ENCODE assay signal across 32 cellular contexts in genomic region chr15:72698938-72699337, GRCh38. TPM values are rescaled to one million over a fixed set of nuclear protein-coding genes. Genes with fewer than 3 reads are reported as not detected.
"Had no signal": no experiment of that assay in that cellular context is flagged by ENCODE, and none has a peak within 500 bp of the region (broad histone marks: within the 10 kb centered on the region; RNA-seq: fewer than 3 reads in every experiment).

No MANE protein-coding gene starts in this region.

- H3K36me3 ChIP-seq: colonic mucosa, esophagus squamous epithelium, gastrocnemius medialis, left lung, lower lobe of right lung had no signal

- FAIRE-seq: endometrium, keratinocyte had no signal

- ATAC-seq: effector memory CD8-positive, alpha-beta T cell; esophagus mucosa; gastrocnemius medialis; heart right ventricle; left cardiac atrium; left lung; left ventricle myocardium superior; lower lobe of right lung; mucosa of descending colon had no signal

- H3K4me1 ChIP-seq: colonic mucosa, gastrocnemius medialis, heart right ventricle, left lung, lower lobe of right lung had no signal

- H3K4me3 ChIP-seq: colonic mucosa, esophagus squamous epithelium, gastrocnemius medialis, heart right ventricle, left lung, lower lobe of right lung, mucosa of descending colon had no signal

- H3K27ac ChIP-seq: colonic mucosa, epithelial cell of prostate, esophagus squamous epithelium, gastrocnemius medialis, heart right ventricle, left lung, lower lobe of right lung had no signal

- H3K27me3 ChIP-seq: colonic mucosa, esophagus squamous epithelium, gastrocnemius medialis, heart right ventricle, left lung had no signal

- DNase-seq: colonic mucosa; cortex of kidney; effector CD8-positive, alpha-beta T cell; effector memory CD8-positive, alpha-beta T cell; endodermal cell; erythroblast; esophagus squamous epithelium; foreskin fibroblast; foreskin melanocyte; gastrocnemius medialis; glutamatergic neuron; head of caudate nucleus; heart right ventricle; hippocampal formation; left cardiac atrium; left lung; left ventricle myocardium superior; lower lobe of right lung; mesenchymal stem cell; mucosa of descending colon had no signal

- H3K9me3 ChIP-seq: colonic mucosa, esophagus squamous epithelium, gastrocnemius medialis, heart right ventricle, left lung, lower lobe of right lung, mucosa of descending colon had no signal

RNA-seq across cellular contexts. Expression of gene HIGD2B, which starts 13.0 kb away (rescaled TPM):
- total RNA-seq: colonic mucosa, dermis microvascular lymphatic vessel endothelial cell, endodermal cell, esophagus mucosa, esophagus squamous epithelium, gastrocnemius medialis, glomerular endothelial cell, heart right ventricle, kidney epithelial cell, left cardiac atrium, left ventricle myocardium superior, lower leg skin, lower lobe of right lung, mesenteric fat pad, mesothelial cell of epicardium, mucosa of descending colon, myocyte had no signal
- polyA plus RNA-seq: heart right ventricle, keratinocyte had no signal

RNA-seq across cellular contexts. Expression of gene GOLGA6B, which starts 44.4 kb away (rescaled TPM):
- total RNA-seq: colonic mucosa, dermis microvascular lymphatic vessel endothelial cell, endodermal cell, esophagus mucosa, esophagus squamous epithelium, gastrocnemius medialis, glomerular endothelial cell, heart right ventricle, kidney epithelial cell, left cardiac atrium, left lung, left ventricle myocardium superior, lower lobe of right lung, lung microvascular endothelial cell, mesenteric fat pad, mesothelial cell of epicardium, mucosa of descending colon, myocyte had no signal
- polyA plus RNA-seq: heart right ventricle, keratinocyte had no signal
